8 cellular contexts compared by ENCODE assay signal in the genomic region with DNA sequence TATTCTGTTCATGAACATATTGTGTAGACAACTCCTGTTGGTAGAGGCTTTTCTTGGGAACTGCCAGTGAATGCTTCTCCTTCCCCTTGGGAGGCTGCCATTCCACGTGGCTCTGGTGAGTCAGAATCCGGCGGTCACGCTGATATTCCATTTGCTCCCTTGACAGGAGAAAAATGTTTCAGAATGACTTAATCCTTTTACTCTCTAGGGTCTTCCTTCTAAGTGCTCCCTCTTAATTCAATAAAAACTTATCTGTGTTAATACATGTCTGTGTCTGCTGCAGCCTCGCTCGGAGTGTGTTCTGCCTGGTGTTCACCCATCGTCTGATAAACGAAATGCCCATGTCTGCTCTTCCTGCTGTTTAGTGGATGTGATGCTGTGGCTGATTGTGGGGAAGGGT.
DNase-seq lines count a peak whose midpoint lies in the region; ATAC-seq and TF ChIP-seq lines count a peak whose summit lies in the region.
"Had no signal": no experiment of that assay in that cellular context is flagged by ENCODE, and none has a peak within 500 bp of the region (broad histone marks: within the 10 kb centered on the region; RNA-seq: fewer than 3 reads in every experiment).

No MANE protein-coding gene starts in this region.

- H3K4me3 ChIP-seq in dorsolateral prefrontal cortex, result peak overlapping the region in 46 of 59 donors; percentile 0 to 49 (median 27)
- peak overlapping the region; percentile 21 for H3K4me3 ChIP-seq in urinary bladder (ENCODE audit: low read depth, low read length)

- DNase-seq in NCI-H226 (peak; percentile 83), dorsolateral prefrontal cortex (peak in 9 of 10 donors; percentile 24 to 75 (median 54)), medulla oblongata (ENCODE audit: extremely low spot score) (peak; percentile 88)
- DNase-seq in central memory CD4-positive, alpha-beta T cell, result no peak
- DNase-seq in activated T-helper 1 cell treated with anti-CD3 and anti-CD28 coated beads, Interleukin-12 subunit alpha, Interleukin-12 subunit beta, Interleukin-2, Interleukin-4 antibody, amounts not matched to agents 30 ng/mL and 10 ng/mL and 1 ng/mL, durations not matched to agents 14 hours and 24 hours and 36 hours (ENCODE audit: low spot score), result no peak

- H3K4me1 Mint-ChIP-seq in activated T-helper 1 cell treated with anti-CD3 and anti-CD28 coated beads, Interleukin-12 subunit alpha, Interleukin-12 subunit beta, Interleukin-2, Interleukin-4 antibody, amounts not matched to agents 30 ng/mL and 10 ng/mL and 1 ng/mL, durations not matched to agents 14 hours and 24 hours and 36 hours (ENCODE audit: low read depth), result no peaks in the 10 kb centered on the region

- H3K27ac ChIP-seq in dorsolateral prefrontal cortex, result peak overlapping the region in 20 of 59 donors; percentile 2 to 68 (median 38)
- H3K27ac ChIP-seq in urinary bladder (ENCODE audit: low read depth), result peak overlapping the region; percentile 44
- H3K27ac ChIP-seq: VCaP had no signal

- intact Hi-C loops in dorsolateral prefrontal cortex (cut with DNase I), result no loop called here
- intact Hi-C loops in activated T-helper 1 cell treated with anti-CD3 and anti-CD28 coated beads, Interleukin-12 subunit alpha, Interleukin-12 subunit beta, Interleukin-2, Interleukin-4 antibody, amounts not matched to agents 30 ng/mL and 10 ng/mL and 1 ng/mL, durations not matched to agents 14 hours and 24 hours and 36 hours (cut with micrococcal nuclease), result no loop called here

- WGBS in urinary bladder, result 22% methylated on average over 8 of the region's 8 CpGs

- no peaks in the 10 kb centered on the region for H3K9me3 Mint-ChIP-seq in activated T-helper 1 cell treated with anti-CD3 and anti-CD28 coated beads, Interleukin-12 subunit alpha, Interleukin-12 subunit beta, Interleukin-2, Interleukin-4 antibody, amounts not matched to agents 30 ng/mL and 10 ng/mL and 1 ng/mL, durations not matched to agents 14 hours and 24 hours and 36 hours

- no peak overlapping the region for H3K4me3 Mint-ChIP-seq in activated T-helper 1 cell treated with anti-CD3 and anti-CD28 coated beads, Interleukin-12 subunit alpha, Interleukin-12 subunit beta, Interleukin-2, Interleukin-4 antibody, amounts not matched to agents 30 ng/mL and 10 ng/mL and 1 ng/mL, durations not matched to agents 14 hours and 24 hours and 36 hours

- H3K36me3 Mint-ChIP-seq in activated T-helper 1 cell treated with anti-CD3 and anti-CD28 coated beads, Interleukin-12 subunit alpha, Interleukin-12 subunit beta, Interleukin-2, Interleukin-4 antibody, amounts not matched to agents 30 ng/mL and 10 ng/mL and 1 ng/mL, durations not matched to agents 14 hours and 24 hours and 36 hours (ENCODE audit: low read depth), result no peaks in the 10 kb centered on the region

- no peak for TF ChIP-seq CTCF in dorsolateral prefrontal cortex (IDR thresholded peaks at IDR 0.05 in 54 of 56, conservative IDR thresholded peaks at IDR 0.05 in 2 of 56; ENCODE audit: low read depth in 1 of 56, partially characterized antibody in 56 of 56)

- no peaks in the 10 kb centered on the region for H3K4me1 ChIP-seq in urinary bladder (ENCODE audit: insufficient read depth)

- H3K27me3 Mint-ChIP-seq in activated T-helper 1 cell treated with anti-CD3 and anti-CD28 coated beads, Interleukin-12 subunit alpha, Interleukin-12 subunit beta, Interleukin-2, Interleukin-4 antibody, amounts not matched to agents 30 ng/mL and 10 ng/mL and 1 ng/mL, durations not matched to agents 14 hours and 24 hours and 36 hours (ENCODE audit: insufficient read depth), result peaks cover 5% of the 10 kb centered on the region

- no peak for ATAC-seq in HG02870 (IDR thresholded peaks at IDR 0.05; ENCODE audit: unreplicated experiment)

- no peak overlapping the region for H3K27ac Mint-ChIP-seq in activated T-helper 1 cell treated with anti-CD3 and anti-CD28 coated beads, Interleukin-12 subunit alpha, Interleukin-12 subunit beta, Interleukin-2, Interleukin-4 antibody, amounts not matched to agents 30 ng/mL and 10 ng/mL and 1 ng/mL, durations not matched to agents 14 hours and 24 hours and 36 hours

- no peaks in the 10 kb centered on the region for H3K36me3 ChIP-seq in urinary bladder (ENCODE audit: insufficient read depth)

- H3K27me3 ChIP-seq in dorsolateral prefrontal cortex, result no peaks in the 10 kb centered on the region

Comparison
In these comparisons a context has a peak if more than half of its experiments do, and no peak if none do; other contexts are left out.
1. DNase-seq: peak in NCI-H226 (single experiment), dorsolateral prefrontal cortex (9 of 10) and medulla oblongata (single experiment); none in central memory CD4-positive, alpha-beta T cell (single experiment) and activated T-helper 1 cell treated with anti-CD3 and anti-CD28 coated beads, Interleukin-12 subunit alpha, Interleukin-12 subunit beta, Interleukin-2, Interleukin-4 antibody, amounts not matched to agents 30 ng/mL and 10 ng/mL and 1 ng/mL, durations not matched to agents 14 hours and 24 hours and 36 hours (single experiment).